In the genomic region with DNA sequence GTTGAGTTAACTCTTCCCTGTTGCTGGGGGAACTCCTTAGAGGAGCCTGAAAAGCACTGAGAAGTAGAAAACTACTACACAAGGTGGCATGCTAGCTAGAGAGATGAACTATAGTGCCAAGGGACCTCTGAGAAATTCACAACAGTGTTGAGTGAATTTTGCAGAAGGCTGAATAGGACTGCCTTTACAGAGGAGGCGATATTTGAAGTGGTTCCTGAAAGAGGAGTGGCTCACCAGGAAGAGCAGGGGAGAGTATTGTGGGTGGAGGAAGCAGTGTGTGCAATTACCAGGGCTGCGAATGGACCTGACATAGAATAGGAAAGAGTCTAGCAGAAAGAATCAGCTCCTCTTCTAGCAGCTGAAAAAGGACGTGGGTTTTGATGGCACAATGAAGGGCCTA, we compare ENCODE assay signal across 23 cellular contexts.
DNase-seq lines count a peak whose midpoint lies in the region; ATAC-seq and TF ChIP-seq lines count a peak whose summit lies in the region.
"Had no signal": no experiment of that assay in that cellular context is flagged by ENCODE, and none has a peak within 500 bp of the region (broad histone marks: within the 10 kb centered on the region; RNA-seq: fewer than 3 reads in every experiment).

No MANE protein-coding gene starts in this region.

- H3K36me3 ChIP-seq in HEK293 (ENCODE audit: control insufficient read depth in 2 of 2, insufficient read depth in 1 of 2, low read length in 2 of 2) (no peaks in the 10 kb centered on the region; a peak in 1 of 3 replicates), mucosa of descending colon (ENCODE audit: low read depth) (no peaks in the 10 kb centered on the region), HAP-1 (replicated peaks) (no peaks in the 10 kb centered on the region)
- H3K36me3 ChIP-seq: heart left ventricle, neutrophil had no signal

- DNase-seq in T-helper 2 cell treated with Interferon-gamma antibody and Interleukin-4, amounts not matched to agents 5 μg/mL and 100 μg/mL, for 36 hours (ENCODE audit: low spot score) = no peak
- DNase-seq in T-helper 2 cell = no peak
- DNase-seq in T-helper 17 cell = no peak
- DNase-seq in mucosa of descending colon = peak in 1 of 3 donors; percentile 24
- DNase-seq in activated gamma-delta T cell (lab: John Stamatoyannopoulos, UW) = no peak
- DNase-seq in NCI-H345 treated with DMSO at 0.1 percent for 48 hours (lab: John Stamatoyannopoulos, UW; ENCODE audit: unreplicated experiment) = no peak
- no peak for DNase-seq in HAP-1 (ENCODE audit: low spot score in 2 of 2)
- DNase-seq: ACHN; activated CD4-positive, CD25-positive, alpha-beta regulatory T cell; CD8-positive, alpha-beta memory T cell; dermis blood vessel endothelial cell; HCEC 1CT; heart left ventricle; kidney; mesendoderm; NCI-H82; substantia nigra; SW 1271 had no signal

- H3K9me3 Mint-ChIP-seq in T-helper 2 cell treated with Interferon-gamma antibody and Interleukin-4, amounts not matched to agents 5 μg/mL and 100 μg/mL, for 36 hours = no peaks in the 10 kb centered on the region
- H3K9me3 Mint-ChIP-seq: activated naive CD4-positive, alpha-beta T cell treated with anti-CD3 and anti-CD28 coated beads, Interleukin-2, amount 50 U/mL, for 72 hours; CD8-positive, alpha-beta memory T cell had no signal

- CTCF ChIA-PET in HEK293 (lab: Yijun Ruan, JAX) = interaction anchor here (0.6 kb wide), 1 partner anchor 847 kb away, joined by 3 read pairs; no protein-coding TSS in a partner anchor

- H3K4me3 ChIP-seq in HEK293 (ENCODE audit: low read depth, low read length) (no peak overlapping the region), mucosa of descending colon (no peak overlapping the region), HAP-1 (no peak overlapping the region)
- H3K4me3 ChIP-seq: heart left ventricle had no signal

- H3K4me3 Mint-ChIP-seq in T-helper 2 cell treated with Interferon-gamma antibody and Interleukin-4, amounts not matched to agents 5 μg/mL and 100 μg/mL, for 36 hours = peak overlapping the region; percentile 4
- H3K4me3 Mint-ChIP-seq in T-helper 17 cell = no peak overlapping the region
- H3K4me3 Mint-ChIP-seq: brain had no signal

- in situ Hi-C loops in HAP-1 (cut with MboI; ENCODE audit: low sequenced_read_pairs) = no loop called here

- H3K27me3 ChIP-seq in HAP-1 (ENCODE audit: low read depth) = no peaks in the 10 kb centered on the region
- H3K27me3 ChIP-seq: heart left ventricle had no signal

- no peaks in the 10 kb centered on the region for H3K9me3 ChIP-seq in HEK293 (ENCODE audit: control insufficient read depth, insufficient read depth, low read depth, low read length)
- no peaks in the 10 kb centered on the region for H3K9me3 ChIP-seq in T-helper 17 cell (ENCODE audit: control insufficient read depth, low read length, poor library complexity, severe bottlenecking)
- H3K9me3 ChIP-seq in mucosa of descending colon = no peaks in the 10 kb centered on the region
- H3K9me3 ChIP-seq in HAP-1 = no peaks in the 10 kb centered on the region
- H3K9me3 ChIP-seq: heart left ventricle, neutrophil had no signal

- intact Hi-C loops in mucosa of descending colon (cut with DNase I, micrococcal nuclease) = no loop called here

- ATAC-seq in T-helper 17 cell = no peak
- peak; percentile 92 for ATAC-seq in mucosa of descending colon
- ATAC-seq: heart left ventricle, sciatic nerve had no signal

- H3K36me3 Mint-ChIP-seq in T-helper 2 cell treated with Interferon-gamma antibody and Interleukin-4, amounts not matched to agents 5 μg/mL and 100 μg/mL, for 36 hours (ENCODE audit: low read depth) = no peaks in the 10 kb centered on the region
- H3K36me3 Mint-ChIP-seq in T-helper 17 cell (ENCODE audit: low read depth) = no peaks in the 10 kb centered on the region
- H3K36me3 Mint-ChIP-seq: activated naive CD4-positive, alpha-beta T cell treated with anti-CD3 and anti-CD28 coated beads, Interleukin-2, amount 50 U/mL, for 72 hours; brain; CD8-positive, alpha-beta memory T cell had no signal

- peak overlapping the region; percentile 10 for H3K27ac Mint-ChIP-seq in T-helper 2 cell treated with Interferon-gamma antibody and Interleukin-4, amounts not matched to agents 5 μg/mL and 100 μg/mL, for 36 hours
- H3K27ac Mint-ChIP-seq in T-helper 17 cell = peak overlapping the region; percentile 27

- H3K4me1 Mint-ChIP-seq in T-helper 2 cell treated with Interferon-gamma antibody and Interleukin-4, amounts not matched to agents 5 μg/mL and 100 μg/mL, for 36 hours (ENCODE audit: low read depth) = peaks cover 52% of the 10 kb centered on the region
- peaks cover 25% of the 10 kb centered on the region for H3K4me1 Mint-ChIP-seq in T-helper 17 cell

- POLR2A ChIA-PET in HEK293 (lab: Yijun Ruan, JAX) = no interaction called here

- H3K27me3 Mint-ChIP-seq in T-helper 2 cell treated with Interferon-gamma antibody and Interleukin-4, amounts not matched to agents 5 μg/mL and 100 μg/mL, for 36 hours (ENCODE audit: low read depth) = no peaks in the 10 kb centered on the region
- no peaks in the 10 kb centered on the region for H3K27me3 Mint-ChIP-seq in T-helper 17 cell
- H3K27me3 Mint-ChIP-seq: CD8-positive, alpha-beta memory T cell had no signal

- no peaks in the 10 kb centered on the region for H3K4me1 ChIP-seq in HEK293 (ENCODE audit: control insufficient read depth, insufficient read depth, low read length)
- H3K4me1 ChIP-seq in mucosa of descending colon (ENCODE audit: low read depth) = peaks cover 4% of the 10 kb centered on the region
- H3K4me1 ChIP-seq in HAP-1 = no peaks in the 10 kb centered on the region
- H3K4me1 ChIP-seq: heart left ventricle had no signal

- no peak for TF ChIP-seq CTCF in HEK293 (tag by site-specific recombination; IDR thresholded peaks at IDR 0.05)
- TF ChIP-seq CTCF in mucosa of descending colon (IDR thresholded peaks at IDR 0.05) = no peak

- H3K27ac ChIP-seq in HEK293 (ENCODE audit: extremely low read depth, low read depth, low read length) = no peak overlapping the region
- H3K27ac ChIP-seq: heart left ventricle, neutrophil had no signal

TF ChIP-seq in HEK293, 187 proteins besides CTCF, POLR2A, EP300 and RAD21:
- TF ChIP-seq ZBTB48 (tag by site-specific recombination; IDR thresholded peaks at IDR 0.05) (peak; percentile 75), ZNF23 (tag by site-specific recombination; IDR thresholded peaks at IDR 0.05; ENCODE audit: borderline replicate concordance) (no peak)
